In the genomic region with DNA sequence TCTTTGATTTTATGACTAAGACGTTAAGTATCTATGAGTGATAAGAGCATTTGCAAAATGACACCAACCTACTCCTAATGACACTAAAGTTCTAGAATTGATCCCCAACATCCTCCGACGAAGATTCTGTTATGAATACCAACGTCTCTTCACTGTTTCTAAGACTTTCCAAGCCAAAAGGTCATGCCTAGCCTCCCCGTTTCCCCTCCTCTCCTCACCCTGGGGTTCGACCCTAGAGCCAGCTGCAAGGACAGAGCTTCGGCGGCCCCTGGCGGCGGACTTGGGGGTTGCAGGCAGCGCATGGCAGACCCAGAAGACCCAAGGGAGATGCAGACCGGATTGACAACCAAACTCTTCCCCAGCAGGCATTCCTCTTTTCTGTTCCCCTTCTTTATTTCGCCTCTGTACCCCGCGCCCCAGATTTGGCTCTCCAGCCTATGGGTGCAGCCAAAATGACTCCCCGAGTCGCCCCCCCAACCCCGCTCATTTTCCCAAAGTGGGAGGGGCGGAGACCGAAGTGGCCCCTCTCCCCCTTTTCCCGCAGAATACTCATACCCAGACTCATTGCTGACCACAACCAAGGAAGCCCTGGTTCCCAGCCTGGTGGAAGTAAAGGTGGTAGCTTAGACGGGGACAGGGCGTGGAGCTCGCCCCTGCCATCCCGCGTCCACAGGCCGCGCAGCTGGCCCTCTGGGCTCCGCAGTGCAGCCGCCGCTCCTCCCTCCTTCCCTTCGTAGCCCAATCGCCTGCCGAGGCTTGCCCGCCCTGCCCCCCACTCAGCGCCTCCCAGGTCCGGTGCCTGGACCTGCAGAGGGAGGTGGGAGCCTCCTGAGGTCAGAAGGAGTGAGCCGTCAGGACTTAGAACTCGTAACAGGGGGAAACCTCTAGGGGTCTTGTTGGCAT, we compare ENCODE assay signal across 8 cellular contexts. TPM values are rescaled to one million over a fixed set of nuclear protein-coding genes. Genes with fewer than 3 reads are reported as not detected.
DNase-seq lines count a peak whose midpoint lies in the region; TF ChIP-seq lines count a peak whose summit lies in the region.

No MANE protein-coding gene starts in this region.

- H3K27me3 ChIP-seq in osteoblast (ENCODE audit: insufficient read depth, low read length) (no peaks in the 10 kb centered on the region), tibial artery (peaks cover 0 to 37% of the 10 kb centered on the region in 2 donors)

- H3K4me1 ChIP-seq in osteoblast (ENCODE audit: insufficient read depth, low read length) (peaks cover 23% of the 10 kb centered on the region), tibial artery (peaks cover 0 to 55% (median 28%) of the 10 kb centered on the region in 4 donors)

- no peaks in the 10 kb centered on the region for H3K79me2 ChIP-seq in osteoblast (ENCODE audit: insufficient read depth, low read length)

- intact Hi-C loops in tibial artery (cut with DNase I; ENCODE audit: low total_unique reads) = loop anchor here (2.0 kb wide), 2 partner anchors 36 to 120 kb away; no protein-coding TSS in a partner anchor

- peak overlapping the region; percentile 66 for H3K4me2 ChIP-seq in osteoblast (ENCODE audit: insufficient read depth, low read length)

- no peaks in the 10 kb centered on the region for H4K20me1 ChIP-seq in osteoblast (ENCODE audit: insufficient read depth, low read length)

- TF ChIP-seq CTCF in AG10803 (conservative IDR thresholded peaks at IDR 0.05; ENCODE audit: low read length) = peak; percentile 98
- TF ChIP-seq CTCF in GM20000 (IDR thresholded peaks at IDR 0.05; ENCODE audit: extremely low read depth, missing control alignments) = peak; percentile 98
- TF ChIP-seq CTCF in NB4 (IDR thresholded peaks at IDR 0.05; ENCODE audit: low read depth, low read length) = peak; percentile 74
- TF ChIP-seq CTCF in osteoblast (IDR thresholded peaks at IDR 0.05; ENCODE audit: extremely low read depth, low read depth, low read length) = peak; percentile 94
- TF ChIP-seq CTCF in tibial artery (IDR thresholded peaks at IDR 0.05) = peak; percentile 96 to 98

- H2AFZ ChIP-seq in osteoblast (ENCODE audit: low read length) = no peak overlapping the region

- H3K9me3 ChIP-seq in osteoblast (ENCODE audit: low read depth, low read length) (no peaks in the 10 kb centered on the region), tibial artery (no peaks in the 10 kb centered on the region)

- H3K4me3 ChIP-seq in AG10803 (ENCODE audit: low read length) = no peak overlapping the region
- no peak overlapping the region for H3K4me3 ChIP-seq in NB4 (ENCODE audit: low read depth, low read length)
- peak overlapping the region; percentile 33 for H3K4me3 ChIP-seq in osteoblast (ENCODE audit: insufficient read depth, low read length)
- no peak overlapping the region for H3K4me3 ChIP-seq in tibial artery

- no peaks in the 10 kb centered on the region for H3K36me3 ChIP-seq in osteoblast (ENCODE audit: insufficient read depth, low read length)
- no peaks in the 10 kb centered on the region for H3K36me3 ChIP-seq in tibial artery

- peak; percentile 64 for DNase-seq in AG10803 (ENCODE audit: low read depth)
- peak; percentile 90 for DNase-seq in GM20000 (ENCODE audit: low spot score)
- peak; percentile 85 for DNase-seq in NB4 (ENCODE audit: low read depth)
- peak; percentile 85 for DNase-seq in SK-N-DZ (ENCODE audit: low spot score)
- DNase-seq in activated naive CD4-positive, alpha-beta T cell treated with Interleukin-2 at 50 U/mL for 16 hours = peak; percentile 96
- DNase-seq in germinal center (ENCODE audit: low spot score) = peak; percentile 89
- DNase-seq in osteoblast (ENCODE audit: insufficient read length, low spot score, missing footprints) = peak; percentile 99
- peak; percentile 77 to 86 for DNase-seq in tibial artery

- H3K27ac ChIP-seq in osteoblast (ENCODE audit: low read depth, low read length) = no peak overlapping the region
- no peak overlapping the region for H3K27ac ChIP-seq in tibial artery

- TF ChIP-seq POLR2A in NB4 (IDR thresholded peaks at IDR 0.05; ENCODE audit: extremely low read depth, insufficient read length) = no peak

RNA-seq across cellular contexts. Expression of gene EML2, which starts 4.1 kb away (rescaled TPM):
- 13.8 and 15.8 TPM in 2 replicates for polyA plus RNA-seq in SK-N-DZ (2014; cell fraction: cytosol; rRNA removed)
- 74.0 and 82.6 TPM in 2 replicates for polyA plus RNA-seq in SK-N-DZ (2014; cell fraction: nucleus; rRNA removed)
- total RNA-seq in osteoblast = 10.1 and 11.8 TPM in 2 replicates

RNA-seq across cellular contexts. Expression of gene GIPR, which starts 24.7 kb away (rescaled TPM):
- 0.53 and 2.0 TPM in 2 replicates for polyA plus RNA-seq in SK-N-DZ (2014; cell fraction: cytosol; rRNA removed)
- 4.6 and 14.6 TPM in 2 replicates for polyA plus RNA-seq in SK-N-DZ (2014; cell fraction: nucleus; rRNA removed)
- total RNA-seq in osteoblast = under 0.01 and 0.88 TPM in 2 replicates

RNA-seq across cellular contexts. Expression of gene GPR4, which starts 41.3 kb away (rescaled TPM):
- 1.3 and 1.7 TPM in 2 replicates for polyA plus RNA-seq in SK-N-DZ (2014; cell fraction: cytosol; rRNA removed)
- 0.62 and 1.2 TPM in 2 replicates for polyA plus RNA-seq in SK-N-DZ (2014; cell fraction: nucleus; rRNA removed)
- total RNA-seq in osteoblast = not detected in 2 replicates

RNA-seq across cellular contexts. Expression of gene SNRPD2, which starts 48.5 kb away (rescaled TPM):
- polyA plus RNA-seq in SK-N-DZ (2014; cell fraction: cytosol; rRNA removed) = 612 and 851 TPM in 2 replicates
- polyA plus RNA-seq in SK-N-DZ (2014; cell fraction: nucleus; rRNA removed) = 422 and 469 TPM in 2 replicates
- total RNA-seq in osteoblast = 139 and 155 TPM in 2 replicates

RNA-seq across cellular contexts. Expression of gene QPCTL, which starts 49.2 kb away (rescaled TPM):
- 13.2 and 17.4 TPM in 2 replicates for polyA plus RNA-seq in SK-N-DZ (2014; cell fraction: cytosol; rRNA removed)
- 25.7 and 29.0 TPM in 2 replicates for polyA plus RNA-seq in SK-N-DZ (2014; cell fraction: nucleus; rRNA removed)
- 15.6 and 16.5 TPM in 2 replicates for total RNA-seq in osteoblast
